1 cellular context compared by ENCODE assay signal in the genomic region with DNA sequence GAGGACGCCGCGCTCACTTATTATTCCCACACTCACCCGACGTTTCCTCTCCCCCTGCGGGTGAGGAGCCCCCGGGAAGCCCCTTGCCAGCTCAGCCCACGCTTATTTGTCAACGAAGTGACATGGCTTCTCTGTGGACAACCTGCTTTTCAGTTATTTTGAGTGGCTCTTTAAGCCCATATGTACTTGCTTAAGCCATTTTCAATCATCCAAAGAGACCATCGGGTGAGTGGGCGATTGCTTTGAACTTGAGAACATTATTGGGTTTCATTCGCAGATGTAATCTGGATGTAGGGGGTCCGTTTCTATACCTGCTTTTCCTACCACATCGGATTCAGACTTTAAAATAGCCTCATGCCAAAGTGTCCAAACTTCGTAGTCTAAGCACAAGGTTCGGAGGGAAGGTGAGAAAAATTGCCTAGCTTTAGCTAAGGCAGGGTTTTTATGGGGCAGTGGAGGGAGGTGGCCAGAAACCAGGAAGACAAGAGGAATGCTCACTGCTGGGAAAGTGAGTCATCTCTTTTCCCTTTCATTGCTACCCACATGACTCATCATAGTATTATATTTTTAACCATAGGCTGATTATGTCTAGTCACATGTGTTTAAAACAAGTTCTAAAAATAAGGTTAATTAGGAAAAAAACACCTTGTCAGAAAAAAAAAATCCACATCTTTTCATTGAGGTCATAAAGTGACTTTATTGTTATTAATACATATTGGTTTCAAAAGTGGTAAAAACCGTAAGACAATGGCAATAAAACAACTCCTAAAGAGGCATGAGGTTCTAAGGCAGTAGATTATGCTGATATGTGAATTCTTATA.
TF ChIP-seq lines count a peak whose summit lies in the region.

No MANE protein-coding gene starts in this region.

TF ChIP-seq in HEK293, 187 proteins besides CTCF, POLR2A, EP300 and RAD21 (continued from another document and continues in another):
- peak; percentile 48; the same call in 1 of the 2 replicates for TF ChIP-seq ATF2 (tag by site-specific recombination; IDR thresholded peaks at IDR 0.05; ENCODE audit: low read depth)
- no peak for TF ChIP-seq ZNF785 (tag by site-specific recombination; IDR thresholded peaks at IDR 0.05)
- peak; percentile 72 for TF ChIP-seq ZNF24 (tag by site-specific recombination; IDR thresholded peaks at IDR 0.05)
- TF ChIP-seq, protein P1, sequence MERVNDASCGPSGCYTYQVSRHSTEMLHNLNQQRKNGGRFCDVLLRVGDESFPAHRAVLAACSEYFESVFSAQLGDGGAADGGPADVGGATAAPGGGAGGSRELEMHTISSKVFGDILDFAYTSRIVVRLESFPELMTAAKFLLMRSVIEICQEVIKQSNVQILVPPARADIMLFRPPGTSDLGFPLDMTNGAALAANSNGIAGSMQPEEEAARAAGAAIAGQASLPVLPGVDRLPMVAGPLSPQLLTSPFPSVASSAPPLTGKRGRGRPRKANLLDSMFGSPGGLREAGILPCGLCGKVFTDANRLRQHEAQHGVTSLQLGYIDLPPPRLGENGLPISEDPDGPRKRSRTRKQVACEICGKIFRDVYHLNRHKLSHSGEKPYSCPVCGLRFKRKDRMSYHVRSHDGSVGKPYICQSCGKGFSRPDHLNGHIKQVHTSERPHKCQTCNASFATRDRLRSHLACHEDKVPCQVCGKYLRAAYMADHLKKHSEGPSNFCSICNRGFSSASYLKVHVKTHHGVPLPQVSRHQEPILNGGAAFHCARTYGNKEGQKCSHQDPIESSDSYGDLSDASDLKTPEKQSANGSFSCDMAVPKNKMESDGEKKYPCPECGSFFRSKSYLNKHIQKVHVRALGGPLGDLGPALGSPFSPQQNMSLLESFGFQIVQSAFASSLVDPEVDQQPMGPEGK (tag by site-specific recombination; IDR thresholded peaks at IDR 0.05): peak; percentile 39; the same call in 1 of the 2 replicates
- peak; percentile 61; the same call in 1 of the 2 replicates for TF ChIP-seq ZNF660 (tag by site-specific recombination; IDR thresholded peaks at IDR 0.05)
- no peak for TF ChIP-seq ZNF473 (tag by site-specific recombination; IDR thresholded peaks at IDR 0.05)
- TF ChIP-seq WT1 (tag by site-specific recombination; IDR thresholded peaks at IDR 0.05): peak; percentile 68
- no peak; the same call in 1 of the 2 replicates for TF ChIP-seq ZBTB8A (tag by site-specific recombination; IDR thresholded peaks at IDR 0.05)
- no peak for TF ChIP-seq RBAK (tag by site-specific recombination; IDR thresholded peaks at IDR 0.05)
- TF ChIP-seq ZNF544 (tag by site-specific recombination; IDR thresholded peaks at IDR 0.05): no peak
- no peak for TF ChIP-seq ZNF654 (tag by site-specific recombination; IDR thresholded peaks at IDR 0.05; ENCODE audit: low read depth)
- TF ChIP-seq ZNF10 (tag by site-specific recombination; IDR thresholded peaks at IDR 0.05): no peak
- no peak for TF ChIP-seq ZBTB20 (tag by site-specific recombination; IDR thresholded peaks at IDR 0.05)
- no peak for TF ChIP-seq ZNF155 (tag by site-specific recombination; IDR thresholded peaks at IDR 0.05)
- TF ChIP-seq ZNF701 (tag by site-specific recombination; IDR thresholded peaks at IDR 0.05): no peak
- no peak for TF ChIP-seq ZNF670 (tag by site-specific recombination; IDR thresholded peaks at IDR 0.05; ENCODE audit: low read depth)
- no peak for TF ChIP-seq ZNF19 (tag by site-specific recombination; IDR thresholded peaks at IDR 0.05; ENCODE audit: low read depth)
- TF ChIP-seq, protein P2, sequence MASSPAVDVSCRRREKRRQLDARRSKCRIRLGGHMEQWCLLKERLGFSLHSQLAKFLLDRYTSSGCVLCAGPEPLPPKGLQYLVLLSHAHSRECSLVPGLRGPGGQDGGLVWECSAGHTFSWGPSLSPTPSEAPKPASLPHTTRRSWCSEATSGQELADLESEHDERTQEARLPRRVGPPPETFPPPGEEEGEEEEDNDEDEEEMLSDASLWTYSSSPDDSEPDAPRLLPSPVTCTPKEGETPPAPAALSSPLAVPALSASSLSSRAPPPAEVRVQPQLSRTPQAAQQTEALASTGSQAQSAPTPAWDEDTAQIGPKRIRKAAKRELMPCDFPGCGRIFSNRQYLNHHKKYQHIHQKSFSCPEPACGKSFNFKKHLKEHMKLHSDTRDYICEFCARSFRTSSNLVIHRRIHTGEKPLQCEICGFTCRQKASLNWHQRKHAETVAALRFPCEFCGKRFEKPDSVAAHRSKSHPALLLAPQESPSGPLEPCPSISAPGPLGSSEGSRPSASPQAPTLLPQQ (tag by site-specific recombination; IDR thresholded peaks at IDR 0.05): no peak; the same call in 1 of the 2 replicates
- no peak for TF ChIP-seq ZNF112 (tag by site-specific recombination; IDR thresholded peaks at IDR 0.05)
- no peak for TF ChIP-seq HOXA7 (CRISPR knock-in tag; IDR thresholded peaks at IDR 0.05; ENCODE audit: borderline replicate concordance)
- peak; percentile 30; the same call in 1 of the 2 replicates for TF ChIP-seq BCL11A (tag by site-specific recombination; IDR thresholded peaks at IDR 0.05; ENCODE audit: low read depth)
- no peak for TF ChIP-seq ZNF121 (tag by site-specific recombination; IDR thresholded peaks at IDR 0.05)
- peak; percentile 84 for TF ChIP-seq ZNF629 (tag by site-specific recombination; IDR thresholded peaks at IDR 0.05)
- TF ChIP-seq ZNF621 (tag by site-specific recombination; IDR thresholded peaks at IDR 0.05): no peak
- TF ChIP-seq MEIS1 (CRISPR knock-in tag; IDR thresholded peaks at IDR 0.05; ENCODE audit: borderline replicate concordance): no peak
- TF ChIP-seq, protein P3, sequence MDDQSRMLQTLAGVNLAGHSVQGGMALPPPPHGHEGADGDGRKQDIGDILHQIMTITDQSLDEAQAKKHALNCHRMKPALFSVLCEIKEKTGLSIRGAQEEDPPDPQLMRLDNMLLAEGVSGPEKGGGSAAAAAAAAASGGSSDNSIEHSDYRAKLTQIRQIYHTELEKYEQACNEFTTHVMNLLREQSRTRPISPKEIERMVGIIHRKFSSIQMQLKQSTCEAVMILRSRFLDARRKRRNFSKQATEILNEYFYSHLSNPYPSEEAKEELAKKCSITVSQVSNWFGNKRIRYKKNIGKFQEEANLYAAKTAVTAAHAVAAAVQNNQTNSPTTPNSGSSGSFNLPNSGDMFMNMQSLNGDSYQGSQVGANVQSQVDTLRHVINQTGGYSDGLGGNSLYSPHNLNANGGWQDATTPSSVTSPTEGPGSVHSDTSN (CRISPR knock-in tag; IDR thresholded peaks at IDR 0.05): no peak
- TF ChIP-seq ZNF48 (tag by site-specific recombination; IDR thresholded peaks at IDR 0.05): no peak
- TF ChIP-seq ZNF558 (tag by site-specific recombination; IDR thresholded peaks at IDR 0.05): no peak; the same call in 1 of the 2 replicates
- TF ChIP-seq KLF10 (tag by site-specific recombination; IDR thresholded peaks at IDR 0.05): peak; percentile 73
- TF ChIP-seq ZFP69B (tag by site-specific recombination; IDR thresholded peaks at IDR 0.05): 0 out of 2 replicates have a peak, but pooled peaks have one; percentile 36
- peak; percentile 61 for TF ChIP-seq FEZF1 (tag by site-specific recombination; IDR thresholded peaks at IDR 0.05)
- no peak for TF ChIP-seq ZNF184 (tag by site-specific recombination; IDR thresholded peaks at IDR 0.05)
- peak; percentile 96 for TF ChIP-seq IKZF3 (tag by site-specific recombination; IDR thresholded peaks at IDR 0.05)
- no peak for TF ChIP-seq OVOL3 (tag by site-specific recombination; IDR thresholded peaks at IDR 0.05)
- TF ChIP-seq ZSCAN23 (tag by site-specific recombination; IDR thresholded peaks at IDR 0.05): no peak
- no peak for TF ChIP-seq ZNF391 (tag by site-specific recombination; IDR thresholded peaks at IDR 0.05; ENCODE audit: borderline replicate concordance, low read depth)
- no peak for TF ChIP-seq ZNF16 (tag by site-specific recombination; IDR thresholded peaks at IDR 0.05; ENCODE audit: low read depth)
- peak; percentile 65 for TF ChIP-seq ZBTB21 (tag by site-specific recombination; IDR thresholded peaks at IDR 0.05)
- no peak for TF ChIP-seq SP2 (tag by site-specific recombination; IDR thresholded peaks at IDR 0.05)
- no peak for TF ChIP-seq ZNF266 (tag by site-specific recombination; IDR thresholded peaks at IDR 0.05; ENCODE audit: low read depth)
- TF ChIP-seq, protein P4, sequence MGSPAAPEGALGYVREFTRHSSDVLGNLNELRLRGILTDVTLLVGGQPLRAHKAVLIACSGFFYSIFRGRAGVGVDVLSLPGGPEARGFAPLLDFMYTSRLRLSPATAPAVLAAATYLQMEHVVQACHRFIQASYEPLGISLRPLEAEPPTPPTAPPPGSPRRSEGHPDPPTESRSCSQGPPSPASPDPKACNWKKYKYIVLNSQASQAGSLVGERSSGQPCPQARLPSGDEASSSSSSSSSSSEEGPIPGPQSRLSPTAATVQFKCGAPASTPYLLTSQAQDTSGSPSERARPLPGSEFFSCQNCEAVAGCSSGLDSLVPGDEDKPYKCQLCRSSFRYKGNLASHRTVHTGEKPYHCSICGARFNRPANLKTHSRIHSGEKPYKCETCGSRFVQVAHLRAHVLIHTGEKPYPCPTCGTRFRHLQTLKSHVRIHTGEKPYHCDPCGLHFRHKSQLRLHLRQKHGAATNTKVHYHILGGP (tag by site-specific recombination; IDR thresholded peaks at IDR 0.05): no peak
- no peak for TF ChIP-seq ZNF560 (tag by site-specific recombination; IDR thresholded peaks at IDR 0.05; ENCODE audit: borderline replicate concordance)
- TF ChIP-seq ZNF133 (tag by site-specific recombination; IDR thresholded peaks at IDR 0.05): no peak
- TF ChIP-seq ZNF169 (tag by site-specific recombination; IDR thresholded peaks at IDR 0.05): no peak
- TF ChIP-seq, protein P5, sequence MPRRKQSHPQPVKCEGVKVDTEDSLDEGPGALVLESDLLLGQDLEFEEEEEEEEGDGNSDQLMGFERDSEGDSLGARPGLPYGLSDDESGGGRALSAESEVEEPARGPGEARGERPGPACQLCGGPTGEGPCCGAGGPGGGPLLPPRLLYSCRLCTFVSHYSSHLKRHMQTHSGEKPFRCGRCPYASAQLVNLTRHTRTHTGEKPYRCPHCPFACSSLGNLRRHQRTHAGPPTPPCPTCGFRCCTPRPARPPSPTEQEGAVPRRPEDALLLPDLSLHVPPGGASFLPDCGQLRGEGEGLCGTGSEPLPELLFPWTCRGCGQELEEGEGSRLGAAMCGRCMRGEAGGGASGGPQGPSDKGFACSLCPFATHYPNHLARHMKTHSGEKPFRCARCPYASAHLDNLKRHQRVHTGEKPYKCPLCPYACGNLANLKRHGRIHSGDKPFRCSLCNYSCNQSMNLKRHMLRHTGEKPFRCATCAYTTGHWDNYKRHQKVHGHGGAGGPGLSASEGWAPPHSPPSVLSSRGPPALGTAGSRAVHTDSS (tag by site-specific recombination; IDR thresholded peaks at IDR 0.05): no peak
- TF ChIP-seq YY1 (tag by site-specific recombination; IDR thresholded peaks at IDR 0.05): peak; percentile 19; the same call in 1 of the 2 replicates
- TF ChIP-seq, protein P6, sequence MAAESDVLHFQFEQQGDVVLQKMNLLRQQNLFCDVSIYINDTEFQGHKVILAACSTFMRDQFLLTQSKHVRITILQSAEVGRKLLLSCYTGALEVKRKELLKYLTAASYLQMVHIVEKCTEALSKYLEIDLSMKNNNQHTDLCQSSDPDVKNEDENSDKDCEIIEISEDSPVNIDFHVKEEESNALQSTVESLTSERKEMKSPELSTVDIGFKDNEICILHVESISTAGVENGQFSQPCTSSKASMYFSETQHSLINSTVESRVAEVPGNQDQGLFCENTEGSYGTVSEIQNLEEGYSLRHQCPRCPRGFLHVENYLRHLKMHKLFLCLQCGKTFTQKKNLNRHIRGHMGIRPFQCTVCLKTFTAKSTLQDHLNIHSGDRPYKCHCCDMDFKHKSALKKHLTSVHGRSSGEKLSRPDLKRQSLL (tag by site-specific recombination; IDR thresholded peaks at IDR 0.05): no peak
- no peak for TF ChIP-seq ZBTB44 (tag by site-specific recombination; IDR thresholded peaks at IDR 0.05)
- no peak for TF ChIP-seq GLI4 (tag by site-specific recombination; IDR thresholded peaks at IDR 0.05)
- TF ChIP-seq KLF9 (tag by site-specific recombination; IDR thresholded peaks at IDR 0.05; ENCODE audit: low read depth): no peak
- no peak for TF ChIP-seq ZNF202 (tag by site-specific recombination; IDR thresholded peaks at IDR 0.05; ENCODE audit: borderline replicate concordance)
- no peak for TF ChIP-seq ZNF626 (tag by site-specific recombination; IDR thresholded peaks at IDR 0.05)
- no peak for TF ChIP-seq ZNF521 (tag by site-specific recombination; IDR thresholded peaks at IDR 0.05)
- no peak for TF ChIP-seq ZNF837 (tag by site-specific recombination; IDR thresholded peaks at IDR 0.05)
- no peak for TF ChIP-seq ZNF555 (tag by site-specific recombination; conservative IDR thresholded peaks at IDR 0.05)
- TF ChIP-seq OSR2 (tag by site-specific recombination; IDR thresholded peaks at IDR 0.05): peak; percentile 52
- TF ChIP-seq ZNF76 (tag by site-specific recombination; IDR thresholded peaks at IDR 0.05; ENCODE audit: borderline replicate concordance, low read depth): 0 out of 2 replicates have a peak, but pooled peaks have one; percentile 28
